ENCODE assay signal across 10 cellular contexts in the genomic region with DNA sequence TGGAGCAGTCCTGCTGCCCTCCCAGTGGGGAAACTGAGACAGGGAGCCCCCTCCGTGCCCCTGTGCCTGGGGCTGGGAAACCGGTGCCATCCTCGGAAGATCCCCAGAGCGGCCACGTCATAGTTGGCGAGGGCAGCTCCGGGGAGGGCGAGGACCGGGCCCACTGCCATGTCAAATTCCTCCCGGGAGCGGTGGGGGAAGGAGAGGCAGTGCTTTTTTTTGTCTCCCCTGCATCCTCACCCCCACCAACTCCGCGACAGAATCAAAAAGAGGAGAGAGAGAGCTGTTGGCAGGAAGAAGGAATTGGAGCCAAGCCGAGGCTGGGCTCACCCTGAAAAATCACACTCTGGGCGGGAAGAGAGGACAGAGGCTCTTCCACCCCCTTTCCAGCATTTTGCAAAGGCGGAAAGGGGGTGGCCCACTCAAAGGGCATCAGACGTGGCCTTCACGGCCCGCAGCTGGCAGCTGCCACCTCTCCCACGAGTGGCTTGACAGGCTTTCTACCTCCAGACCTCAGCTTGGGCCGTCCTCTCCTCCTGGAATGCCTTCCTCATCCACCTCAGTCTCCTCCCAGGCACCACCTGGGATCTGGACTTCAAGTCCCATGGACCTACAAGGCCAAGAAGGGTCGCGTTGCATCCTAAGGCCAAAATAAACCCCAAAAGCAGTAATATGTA. TPM values are rescaled to one million over a fixed set of nuclear protein-coding genes. Genes with fewer than 3 reads are reported as not detected.
DNase-seq lines count a peak whose midpoint lies in the region; ATAC-seq and TF ChIP-seq lines count a peak whose summit lies in the region.
"Had no signal": no experiment of that assay in that cellular context is flagged by ENCODE, and none has a peak within 500 bp of the region (broad histone marks: within the 10 kb centered on the region; RNA-seq: fewer than 3 reads in every experiment).

No MANE protein-coding gene starts in this region.

- DNase-seq in AG08395 (ENCODE audit: low spot score) (peak; percentile 84), RPMI7951 (ENCODE audit: low read depth) (peak; percentile 84), fibroblast of the conjunctiva (ENCODE audit: low read depth) (peak; percentile 66), omental fat pad (ENCODE audit: low spot score) (no peak), GM20000 (ENCODE audit: low spot score) (no peak), NCI-H774 (lab: John Stamatoyannopoulos, UW) (no peak)
- DNase-seq in stimulated activated naive CD8-positive, alpha-beta T cell treated with anti-CD3 and anti-CD28 coated beads, Interleukin-15, amount 100 ng/mL, for 72 hours = no peak
- DNase-seq: CD8-positive, alpha-beta T cell had no signal

- ATAC-seq in omental fat pad (ENCODE audit: low FRiP score) = peak; percentile 65
- ATAC-seq in activated CD4-positive, CD25-positive, alpha-beta regulatory T cell treated with anti-CD3 and anti-CD28 coated beads, Interleukin-2, amount 50 U/mL, for 24 hours = no peak
- ATAC-seq in stimulated activated naive CD8-positive, alpha-beta T cell treated with anti-CD3 and anti-CD28 coated beads, Interleukin-15, amount 100 ng/mL, for 72 hours = no peak
- ATAC-seq: CD8-positive, alpha-beta T cell had no signal

- H3K27ac Mint-ChIP-seq in stimulated activated naive CD8-positive, alpha-beta T cell treated with anti-CD3 and anti-CD28 coated beads, Interleukin-15, amount 100 ng/mL, for 72 hours = no peak overlapping the region
- H3K27ac Mint-ChIP-seq: CD8-positive, alpha-beta T cell had no signal

- H3K9me3 Mint-ChIP-seq in stimulated activated naive CD8-positive, alpha-beta T cell treated with anti-CD3 and anti-CD28 coated beads, Interleukin-15, amount 100 ng/mL, for 72 hours = no peaks in the 10 kb centered on the region
- H3K9me3 Mint-ChIP-seq: CD8-positive, alpha-beta T cell; neural crest cell had no signal

- TF ChIP-seq CTCF in omental fat pad (IDR thresholded peaks at IDR 0.05) = no peak
- TF ChIP-seq CTCF in GM20000 (IDR thresholded peaks at IDR 0.05; ENCODE audit: extremely low read depth, missing control alignments) = no peak

- H3K27me3 Mint-ChIP-seq in stimulated activated naive CD8-positive, alpha-beta T cell treated with anti-CD3 and anti-CD28 coated beads, Interleukin-15, amount 100 ng/mL, for 72 hours = no peaks in the 10 kb centered on the region

- H3K4me1 Mint-ChIP-seq in stimulated activated naive CD8-positive, alpha-beta T cell treated with anti-CD3 and anti-CD28 coated beads, Interleukin-15, amount 100 ng/mL, for 72 hours = no peaks in the 10 kb centered on the region
- H3K4me1 Mint-ChIP-seq: neural crest cell had no signal

- no peak overlapping the region for H3K4me3 Mint-ChIP-seq in stimulated activated naive CD8-positive, alpha-beta T cell treated with anti-CD3 and anti-CD28 coated beads, Interleukin-15, amount 100 ng/mL, for 72 hours
- H3K4me3 Mint-ChIP-seq: CD8-positive, alpha-beta T cell; neural crest cell had no signal

RNA-seq across cellular contexts. Expression of a gene that starts 19.6 kb away (rescaled TPM):
- total RNA-seq in RPMI7951 (2014; rRNA removed; shearing (Covaris generic)) = 20.9 and 21.2 TPM in 2 replicates
- total RNA-seq in omental fat pad = 10 to 100 TPM; 55.7 to 84.5 (median 65.5) TPM

Comparison
In these comparisons a context has a peak if more than half of its experiments do, and no peak if none do; other contexts are left out.
1. DNase-seq: peak in AG08395 (single experiment), RPMI7951 (single experiment) and fibroblast of the conjunctiva (single experiment); none in omental fat pad (single experiment), GM20000 (single experiment), NCI-H774 (single experiment) and stimulated activated naive CD8-positive, alpha-beta T cell treated with anti-CD3 and anti-CD28 coated beads, Interleukin-15, amount 100 ng/mL, for 72 hours (0 of 2).